27 cellular contexts compared by ENCODE assay signal in genomic region chr16:81061307-81061640, GRCh38. TPM values are rescaled to one million over a fixed set of nuclear protein-coding genes. Genes with fewer than 3 reads are reported as not detected.
"Had no signal": no experiment of that assay in that cellular context is flagged by ENCODE, and none has a peak within 500 bp of the region (broad histone marks: within the 10 kb centered on the region; RNA-seq: fewer than 3 reads in every experiment).

No MANE protein-coding gene starts in this region.

- H3K4me2 ChIP-seq: PC-9 had no signal

- H3K4me3 ChIP-seq: MG63, PC-9 had no signal

- H3K27me3 Mint-ChIP-seq: activated CD4-positive, alpha-beta T cell treated with anti-CD3 and anti-CD28 coated beads for 36 hours; activated CD4-positive, alpha-beta T cell treated with anti-CD3 and anti-CD28 coated beads, Interleukin-2, amount 10 ng/mL, durations not matched to agents 7 days and 5 days; activated naive CD4-positive, alpha-beta T cell treated with anti-CD3 and anti-CD28 coated beads, Interleukin-2, amount 10 ng/mL, durations not matched to agents 7 days and 5 days; activated naive CD8-positive, alpha-beta T cell; activated naive CD8-positive, alpha-beta T cell treated with anti-CD3 and anti-CD28 coated beads, Interleukin-2, amount 50 U/mL, for 24 hours; activated T-cell treated with anti-CD3 and anti-CD28 coated beads, Interleukin-2, amount 50 U/mL, for 24 hours; brain had no signal

- H3K9me3 ChIP-seq: MG63 had no signal

- H3K36me3 Mint-ChIP-seq: activated naive CD4-positive, alpha-beta T cell treated with anti-CD3 and anti-CD28 coated beads, Interleukin-2, amount 10 ng/mL, durations not matched to agents 7 days and 5 days; activated naive CD8-positive, alpha-beta T cell had no signal

- DNase-seq: activated CD4-positive, alpha-beta T cell treated with anti-CD3 and anti-CD28 coated beads for 36 hours; activated CD4-positive, alpha-beta T cell treated with anti-CD3 and anti-CD28 coated beads, Interleukin-2, amount 10 ng/mL, durations not matched to agents 7 days and 5 days; activated CD4-positive, alpha-beta T cell treated with anti-CD3 and anti-CD28 coated beads, Interleukin-2, amount 50 U/mL, for 48 hours; activated CD8-positive, alpha-beta T cell treated with anti-CD3 and anti-CD28 coated beads, Interleukin-2, amount 10 ng/mL, durations not matched to agents 7 days and 5 days; activated effector memory CD4-positive, alpha-beta T cell treated with Interleukin-2 at 50 U/mL for 16 hours; activated naive CD4-positive, alpha-beta T cell treated with anti-CD3 and anti-CD28 coated beads, Interleukin-2, amount 10 ng/mL, durations not matched to agents 7 days and 5 days; activated naive CD8-positive, alpha-beta T cell treated with anti-CD3 and anti-CD28 coated beads, Interleukin-2, amount 50 U/mL, for 24 hours; activated T-cell treated with anti-CD3 and anti-CD28 coated beads, Interleukin-2, amount 50 U/mL, for 24 hours; anterior cingulate cortex; Kasumi-1; KG1; MG63; NCI-H1048; NCI-H1105 treated with DMSO at 0.1 percent for 48 hours; NCI-H1436 treated with DMSO at 0.1 percent for 48 hours; NCI-H1694 treated with DMSO at 0.1 percent for 48 hours; NCI-H2029; NCI-H345; NCI-H524 treated with DMSO at 0.1 percent for 48 hours; NK-92 treated with Interleukin-12 subunit alpha and Interleukin-12 subunit beta, amount 100 ng/mL, for 24 hours; PC-9; Right ventricle myocardium superior; T1000 had no signal

- H3K4me3 Mint-ChIP-seq: activated CD4-positive, alpha-beta T cell treated with anti-CD3 and anti-CD28 coated beads for 36 hours; activated CD4-positive, alpha-beta T cell treated with anti-CD3 and anti-CD28 coated beads, Interleukin-2, amount 10 ng/mL, durations not matched to agents 7 days and 5 days; activated CD8-positive, alpha-beta T cell treated with anti-CD3 and anti-CD28 coated beads, Interleukin-2, amount 10 ng/mL, durations not matched to agents 7 days and 5 days; activated naive CD4-positive, alpha-beta T cell treated with anti-CD3 and anti-CD28 coated beads, Interleukin-2, amount 10 ng/mL, durations not matched to agents 7 days and 5 days; activated naive CD8-positive, alpha-beta T cell; activated naive CD8-positive, alpha-beta T cell treated with anti-CD3 and anti-CD28 coated beads, Interleukin-2, amount 50 U/mL, for 24 hours; activated T-cell treated with anti-CD3 and anti-CD28 coated beads, Interleukin-2, amount 50 U/mL, for 24 hours; brain had no signal

- H3K9me3 Mint-ChIP-seq: activated CD4-positive, alpha-beta T cell treated with anti-CD3 and anti-CD28 coated beads, Interleukin-2, amount 10 ng/mL, durations not matched to agents 7 days and 5 days; activated naive CD4-positive, alpha-beta T cell treated with anti-CD3 and anti-CD28 coated beads, Interleukin-2, amount 10 ng/mL, durations not matched to agents 7 days and 5 days; activated naive CD8-positive, alpha-beta T cell treated with anti-CD3 and anti-CD28 coated beads, Interleukin-2, amount 50 U/mL, for 24 hours; activated T-cell treated with anti-CD3 and anti-CD28 coated beads, Interleukin-2, amount 50 U/mL, for 24 hours; brain had no signal

- H3K36me3 ChIP-seq: MG63, WERI-Rb-1 had no signal

- H3K27ac ChIP-seq: PC-9, WERI-Rb-1 had no signal

- H3K27me3 ChIP-seq: MG63 had no signal

- H3K27ac Mint-ChIP-seq: activated CD4-positive, alpha-beta T cell treated with anti-CD3 and anti-CD28 coated beads for 36 hours; activated CD4-positive, alpha-beta T cell treated with anti-CD3 and anti-CD28 coated beads, Interleukin-2, amount 10 ng/mL, durations not matched to agents 7 days and 5 days; activated CD8-positive, alpha-beta T cell treated with anti-CD3 and anti-CD28 coated beads, Interleukin-2, amount 10 ng/mL, durations not matched to agents 7 days and 5 days; activated naive CD4-positive, alpha-beta T cell treated with anti-CD3 and anti-CD28 coated beads, Interleukin-2, amount 10 ng/mL, durations not matched to agents 7 days and 5 days; activated naive CD8-positive, alpha-beta T cell; activated naive CD8-positive, alpha-beta T cell treated with anti-CD3 and anti-CD28 coated beads, Interleukin-2, amount 50 U/mL, for 24 hours; activated T-cell treated with anti-CD3 and anti-CD28 coated beads, Interleukin-2, amount 50 U/mL, for 24 hours had no signal

- H3K4me1 Mint-ChIP-seq: activated CD4-positive, alpha-beta T cell treated with anti-CD3 and anti-CD28 coated beads for 36 hours; activated naive CD4-positive, alpha-beta T cell treated with anti-CD3 and anti-CD28 coated beads, Interleukin-2, amount 10 ng/mL, durations not matched to agents 7 days and 5 days; activated naive CD8-positive, alpha-beta T cell treated with anti-CD3 and anti-CD28 coated beads, Interleukin-2, amount 50 U/mL, for 24 hours had no signal

RNA-seq across cellular contexts. Expression of gene C16orf46, which starts 15.8 kb away (rescaled TPM):
- total RNA-seq: T-helper 2 cell treated with Interferon-gamma antibody and Interleukin-4, amounts not matched to agents 100 ng/mL and 5 ng/mL, for 36 hours had no signal
